In the genomic region with DNA sequence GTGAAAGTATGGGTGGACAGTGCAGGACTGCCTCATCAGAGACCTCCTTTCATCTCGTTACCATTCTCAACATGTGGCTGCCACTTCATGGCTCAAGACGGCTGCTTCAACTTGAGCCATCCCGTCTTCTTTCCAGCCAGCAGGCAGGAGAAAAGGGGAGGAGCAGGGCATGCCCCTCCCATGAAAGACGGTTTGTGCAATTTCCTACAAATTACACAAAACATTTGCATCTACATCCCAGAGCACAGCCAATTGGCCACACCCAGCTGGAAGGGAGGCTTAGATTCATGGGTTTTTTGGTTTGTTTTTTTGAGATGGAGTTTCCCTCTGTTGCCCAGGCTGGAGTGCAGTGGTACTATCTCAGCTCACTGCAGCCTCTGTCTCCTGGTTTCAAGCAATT, we compare ENCODE assay signal across 16 cellular contexts. TPM values are rescaled to one million over a fixed set of nuclear protein-coding genes. Genes with fewer than 3 reads are reported as not detected.
"Had no signal": no experiment of that assay in that cellular context is flagged by ENCODE, and none has a peak within 500 bp of the region (broad histone marks: within the 10 kb centered on the region; RNA-seq: fewer than 3 reads in every experiment).

No MANE protein-coding gene starts in this region.

- H3K27ac ChIP-seq: heart right ventricle, upper lobe of left lung had no signal

- H3K36me3 ChIP-seq: upper lobe of left lung had no signal

- H3K27me3 ChIP-seq: upper lobe of left lung had no signal

- ATAC-seq: activated CD4-positive, CD25-positive, alpha-beta regulatory T cell treated with anti-CD3 and anti-CD28 coated beads, Interleukin-2, amount 50 U/mL, for 24 hours; heart right ventricle; stimulated activated naive CD8-positive, alpha-beta T cell treated with anti-CD3 and anti-CD28 coated beads, Interleukin-15, Interleukin-2, amounts not matched to agents 100 U/mL and 50 U/mL, for 24 hours had no signal

- H3K9me3 ChIP-seq: heart right ventricle, left ventricle myocardium inferior, upper lobe of left lung had no signal

- H3K4me1 ChIP-seq: upper lobe of left lung had no signal

- H3K4me3 ChIP-seq: heart right ventricle, left ventricle myocardium inferior, upper lobe of left lung had no signal

- DNase-seq: activated naive CD4-positive, alpha-beta T cell treated with anti-CD3 and anti-CD28 coated beads, Interleukin-2, amount 50 U/mL, for 16 hours; amygdala; foreskin melanocyte; heart right ventricle; left ventricle myocardium inferior; occipital lobe; stimulated activated CD4-positive, alpha-beta T cell treated with anti-CD3 and anti-CD28 coated beads, Interleukin-4, amount 100 ng/mL, for 1 hour; stimulated activated CD8-positive, alpha-beta memory T cell treated with anti-CD3 and anti-CD28 coated beads, Interleukin-4, amount 100 ng/mL, for 48 hours; stimulated activated naive CD8-positive, alpha-beta T cell treated with anti-CD3 and anti-CD28 coated beads, Interleukin-15, Interleukin-2, amounts not matched to agents 100 U/mL and 50 U/mL, for 24 hours; upper lobe of left lung had no signal

RNA-seq across cellular contexts. Expression of gene UCN, which starts 11.8 kb away (rescaled TPM):
- total RNA-seq: epithelial cell of proximal tubule had no signal

RNA-seq across cellular contexts. Expression of gene TRIM54, which starts 14.2 kb away (rescaled TPM):
- total RNA-seq: occipital lobe, pulmonary artery endothelial cell, temporal lobe had no signal
- polyA plus RNA-seq: keratinocyte had no signal

RNA-seq across cellular contexts. Expression of gene DNAJC5G, which starts 21.2 kb away (rescaled TPM):
- total RNA-seq: activated T-helper 2 cell treated with anti-CD3 and anti-CD28 coated beads, Interferon-gamma antibody, Interleukin-2, Interleukin-4, amounts not matched to agents 10 μg/mL and 5 μg/mL and 100 μg/mL, durations not matched to agents 14 hours and 24 hours and 36 hours; epithelial cell of proximal tubule; occipital lobe; pulmonary artery endothelial cell; temporal lobe; upper lobe of left lung had no signal
- polyA plus RNA-seq: keratinocyte had no signal

RNA-seq across cellular contexts. Expression of gene SLC30A3, which starts 33.6 kb away (rescaled TPM):
- total RNA-seq: epithelial cell of proximal tubule, pulmonary artery endothelial cell had no signal
- polyA plus RNA-seq: keratinocyte had no signal
